In genomic region chr12:75020068-75020557, GRCh38 we compare ENCODE assay signal across 30 cellular contexts.
DNase-seq lines count a peak whose midpoint lies in the region; ATAC-seq and TF ChIP-seq lines count a peak whose summit lies in the region.
"Had no signal": no experiment of that assay in that cellular context is flagged by ENCODE, and none has a peak within 500 bp of the region (broad histone marks: within the 10 kb centered on the region; RNA-seq: fewer than 3 reads in every experiment).

No MANE protein-coding gene starts in this region.

- H2BK5ac ChIP-seq in trophoblast cell (ENCODE audit: low read depth, low read length, poor library complexity) = no peak overlapping the region

- intact Hi-C loops in MCF 10A (cut with micrococcal nuclease) = no loop called here
- intact Hi-C loops in breast epithelium (cut with DNase I; ENCODE audit: low total_unique reads) = no loop called here
- intact Hi-C loops in left ventricle myocardium inferior (cut with micrococcal nuclease) = no loop called here

- no peak overlapping the region for H2BK12ac ChIP-seq in trophoblast cell (ENCODE audit: low read length)

- no peak overlapping the region for H3K18ac ChIP-seq in trophoblast cell (ENCODE audit: low read length)

- H3K27ac ChIP-seq in breast epithelium (no peak overlapping the region), trophoblast cell (ENCODE audit: low read depth, low read length) (no peak overlapping the region), left ventricle myocardium inferior (replicated peaks) (no peak overlapping the region)
- H3K27ac ChIP-seq: A549, adrenal gland, spleen, vagina had no signal

- H3K4me3 ChIP-seq in breast epithelium (no peak overlapping the region), fibroblast of mammary gland (ENCODE audit: control insufficient read depth, low read depth, low read length) (no peak overlapping the region), trophoblast cell (ENCODE audit: low read depth, low read length) (peak overlapping the region; percentile 36), left ventricle myocardium inferior (no peak overlapping the region)
- H3K4me3 ChIP-seq: A549, adrenal gland, spleen, vagina had no signal

- H3K27me3 ChIP-seq in breast epithelium (no peaks in the 10 kb centered on the region), trophoblast cell (ENCODE audit: insufficient read depth, low read length) (no peaks in the 10 kb centered on the region), left ventricle myocardium inferior (ENCODE audit: low read depth) (no peaks in the 10 kb centered on the region)
- H3K27me3 ChIP-seq: adrenal gland, spleen, vagina had no signal

- H3K9me3 ChIP-seq in breast epithelium (peaks cover 28 to 65% of the 10 kb centered on the region in 2 donors), trophoblast cell (ENCODE audit: insufficient read depth, low read depth, low read length) (peaks cover 3% of the 10 kb centered on the region), left ventricle myocardium inferior (replicated peaks) (peaks cover 87% of the 10 kb centered on the region)

- H3K4me3 Mint-ChIP-seq in MCF 10A (ENCODE audit: unreplicated experiment) = no peak overlapping the region
- H3K4me3 Mint-ChIP-seq: activated CD8-positive, alpha-beta memory T cell treated with anti-CD3 and anti-CD28 coated beads, Interleukin-2, amount 10 ng/mL, durations not matched to agents 7 days and 5 days; activated T-cell treated with anti-CD3 and anti-CD28 coated beads, Interleukin-2, amount 50 U/mL, for 72 hours; B cell; endodermal cell; HFFc6; natural killer cell; stimulated activated memory B cell treated with anti-CD40 and anti-IgM and Interleukin-4, amounts not matched to agents 10 μg/mL and 1 μg/mL and 100 μg/mL, for 72 hours had no signal

- H3K36me3 ChIP-seq in breast epithelium (no peaks in the 10 kb centered on the region), trophoblast cell (ENCODE audit: control insufficient read depth in 1 of 2, insufficient read depth in 2 of 2, low read length in 2 of 2) (no peaks in the 10 kb centered on the region), left ventricle myocardium inferior (no peaks in the 10 kb centered on the region)
- H3K36me3 ChIP-seq: adrenal gland, spleen, vagina had no signal

- CTCF ChIA-PET in MCF 10A (lab: Yijun Ruan, JAX) = no interaction called here

- no peak overlapping the region for H3K23ac ChIP-seq in trophoblast cell (ENCODE audit: low read length)

- no peaks in the 10 kb centered on the region for H3K36me3 Mint-ChIP-seq in MCF 10A (ENCODE audit: insufficient read depth, unreplicated experiment)
- H3K36me3 Mint-ChIP-seq: stimulated activated memory B cell treated with anti-CD40 and anti-IgM and Interleukin-4, amounts not matched to agents 10 μg/mL and 1 μg/mL and 100 μg/mL, for 72 hours had no signal

- TF ChIP-seq POLR2A in breast epithelium (IDR thresholded peaks at IDR 0.05) = no peak

- POLR2A ChIA-PET in MCF 10A (lab: Yijun Ruan, JAX) = no interaction called here

- H3K4me1 ChIP-seq in breast epithelium = no peaks in the 10 kb centered on the region
- H3K4me1 ChIP-seq in trophoblast cell (ENCODE audit: control insufficient read depth in 1 of 2, insufficient read depth in 2 of 2, low read length in 2 of 2) = no peaks in the 10 kb centered on the region
- H3K4me1 ChIP-seq in left ventricle myocardium inferior = no peaks in the 10 kb centered on the region
- H3K4me1 ChIP-seq: A549, adrenal gland, spleen, vagina had no signal

- no peak overlapping the region for H3K4me2 ChIP-seq in trophoblast cell (ENCODE audit: low read length)
- H3K4me2 ChIP-seq: A549 had no signal

- H2BK120ac ChIP-seq in trophoblast cell (ENCODE audit: insufficient read depth, low read length, poor library complexity) = no peak overlapping the region

- no peaks in the 10 kb centered on the region for H3K27me3 Mint-ChIP-seq in MCF 10A (ENCODE audit: insufficient read depth, unreplicated experiment)
- H3K27me3 Mint-ChIP-seq: activated CD8-positive, alpha-beta memory T cell treated with anti-CD3 and anti-CD28 coated beads, Interleukin-2, amount 10 ng/mL, durations not matched to agents 7 days and 5 days; B cell; CD8-positive, alpha-beta memory T cell; stimulated activated memory B cell treated with anti-CD40 and anti-IgM and Interleukin-4, amounts not matched to agents 10 μg/mL and 1 μg/mL and 100 μg/mL, for 72 hours had no signal

- no peak overlapping the region for H4K91ac ChIP-seq in trophoblast cell (ENCODE audit: low read depth, low read length)

- no peaks in the 10 kb centered on the region for H3K4me1 Mint-ChIP-seq in MCF 10A (ENCODE audit: insufficient read depth, unreplicated experiment)
- H3K4me1 Mint-ChIP-seq: activated CD8-positive, alpha-beta memory T cell treated with anti-CD3 and anti-CD28 coated beads, Interleukin-2, amount 10 ng/mL, durations not matched to agents 7 days and 5 days; B cell; CD8-positive, alpha-beta memory T cell; endodermal cell; natural killer cell; stimulated activated memory B cell treated with anti-CD40 and anti-IgM and Interleukin-4, amounts not matched to agents 10 μg/mL and 1 μg/mL and 100 μg/mL, for 72 hours had no signal

- H3K14ac ChIP-seq in trophoblast cell (ENCODE audit: low read length) = no peak overlapping the region

- H2AFZ ChIP-seq in trophoblast cell (ENCODE audit: insufficient read depth, low read length, poor library complexity) = no peak overlapping the region

- TF ChIP-seq CTCF in MCF 10A (IDR thresholded peaks at IDR 0.05; ENCODE audit: unreplicated experiment) (no peak), breast epithelium (IDR thresholded peaks at IDR 0.05) (no peak), fibroblast of mammary gland (conservative IDR thresholded peaks at IDR 0.05; ENCODE audit: control insufficient read depth, insufficient read depth, low read depth, low read length) (no peak), left ventricle myocardium inferior (IDR thresholded peaks at IDR 0.05; ENCODE audit: borderline replicate concordance) (no peak)

- H3K4ac ChIP-seq in trophoblast cell (ENCODE audit: low read depth, low read length) = no peak overlapping the region

- H3K27ac Mint-ChIP-seq in MCF 10A (ENCODE audit: low read depth, unreplicated experiment) = no peak overlapping the region
- H3K27ac Mint-ChIP-seq: activated CD8-positive, alpha-beta memory T cell treated with anti-CD3 and anti-CD28 coated beads, Interleukin-2, amount 10 ng/mL, durations not matched to agents 7 days and 5 days; activated T-cell treated with anti-CD3 and anti-CD28 coated beads, Interleukin-2, amount 50 U/mL, for 72 hours; B cell; CD8-positive, alpha-beta memory T cell; endodermal cell; HFFc6; natural killer cell; stimulated activated memory B cell treated with anti-CD40 and anti-IgM and Interleukin-4, amounts not matched to agents 10 μg/mL and 1 μg/mL and 100 μg/mL, for 72 hours had no signal

- H3K79me2 ChIP-seq in trophoblast cell (ENCODE audit: control insufficient read depth, insufficient read depth, low read length, poor library complexity) = no peaks in the 10 kb centered on the region

- H3K9me3 Mint-ChIP-seq in MCF 10A (ENCODE audit: unreplicated experiment) = peaks cover 17% of the 10 kb centered on the region

- ATAC-seq in GM18907 (IDR thresholded peaks at IDR 0.05; ENCODE audit: unreplicated experiment) = no peak
- ATAC-seq: A549; activated CD8-positive, alpha-beta memory T cell treated with anti-CD3 and anti-CD28 coated beads, Interleukin-2, amount 10 ng/mL, durations not matched to agents 7 days and 5 days; activated T-cell treated with anti-CD3 and anti-CD28 coated beads, Interleukin-2, amount 50 U/mL, for 72 hours; natural killer cell; PC-3; stimulated activated memory B cell treated with anti-CD40 and anti-IgM and Interleukin-4, amounts not matched to agents 10 μg/mL and 1 μg/mL and 100 μg/mL, for 72 hours had no signal

- BruUV-seq in MCF 10A (replicated peaks; lab: Mats Ljungman, UMichigan) = no TSS peak

- no peak overlapping the region for H4K8ac ChIP-seq in trophoblast cell (ENCODE audit: low read depth, low read length)

- H3K9ac ChIP-seq in trophoblast cell (ENCODE audit: low read length) = no peak overlapping the region

- peak; percentile 9 for DNase-seq in MCF 10A (ENCODE audit: unreplicated experiment)
- DNase-seq in breast epithelium (ENCODE audit: low spot score in 2 of 2) = no peak
- peak; percentile 7 for DNase-seq in NCI-H69 (lab: John Stamatoyannopoulos, UW)
- DNase-seq in fibroblast of mammary gland (ENCODE audit: low read depth) = peak; percentile 0
- no peak for DNase-seq in trophoblast cell
- DNase-seq in left ventricle myocardium inferior = no peak
- DNase-seq in mucosa of gallbladder (ENCODE audit: low spot score) = no peak
- DNase-seq: activated CD4-positive, alpha-beta T cell treated with anti-CD3 and anti-CD28 coated beads, Interleukin-2, amount 50 U/mL, for 1 hour; activated CD8-positive, alpha-beta memory T cell treated with anti-CD3 and anti-CD28 coated beads, Interleukin-2, amount 10 ng/mL, durations not matched to agents 7 days and 5 days; activated naive CD4-positive, alpha-beta T cell treated with Interleukin-2 at 50 U/mL for 16 hours; activated T-cell treated with anti-CD3 and anti-CD28 coated beads, Interleukin-2, amount 50 U/mL, for 72 hours; adrenal gland; CD8-positive, alpha-beta memory T cell; endodermal cell; HFFc6; KG1; natural killer cell; NCI-H187; NCI-H345; PC-3; retina; SHP77; spleen; stimulated activated CD4-positive, alpha-beta T cell treated with anti-CD3 and anti-CD28 coated beads, Interleukin-4, amount 100 ng/mL, for 1 hour; T-helper 9 cell had no signal

- WGBS in trophoblast cell (ENCODE audit: extremely low coverage, insufficient coverage, insufficient read length) = no CpG with 5 or more reads among the region's 9 CpGs

- H3K79me1 ChIP-seq in trophoblast cell (ENCODE audit: low read length) = no peaks in the 10 kb centered on the region

- H4K12ac ChIP-seq in trophoblast cell (ENCODE audit: low read depth, low read length) = no peak overlapping the region

- no peak overlapping the region for H2AK5ac ChIP-seq in trophoblast cell (ENCODE audit: low read length)

Comparison
In these comparisons a context has a peak if more than half of its experiments do, and no peak if none do; other contexts are left out.
1. DNase-seq: peak in MCF 10A (single experiment), NCI-H69 (single experiment) and fibroblast of mammary gland (single experiment); none in breast epithelium (0 of 2), trophoblast cell (0 of 2), left ventricle myocardium inferior (single experiment) and mucosa of gallbladder (single experiment).